In genomic region chr5:150296496-150296895, GRCh38 we compare ENCODE assay signal across 28 cellular contexts. TPM values are rescaled to one million over a fixed set of nuclear protein-coding genes. Genes with fewer than 3 reads are reported as not detected.
"Had no signal": no experiment of that assay in that cellular context is flagged by ENCODE, and none has a peak within 500 bp of the region (broad histone marks: within the 10 kb centered on the region; RNA-seq: fewer than 3 reads in every experiment).

No MANE protein-coding gene starts in this region.

- H3K4me1 ChIP-seq: testis had no signal

- H3K36me3 ChIP-seq: heart left ventricle, left ventricle myocardium inferior, transverse colon, WERI-Rb-1 had no signal

- ATAC-seq: activated CD4-positive, CD25-positive, alpha-beta regulatory T cell treated with anti-CD3 and anti-CD28 coated beads, Interleukin-2, amount 50 U/mL, for 24 hours; activated naive CD8-positive, alpha-beta T cell treated with anti-CD3 and anti-CD28 coated beads, Interleukin-2, amount 50 U/mL, for 24 hours; effector memory CD8-positive, alpha-beta T cell; heart left ventricle; mucosa of descending colon; natural killer cell treated with Interleukin-12 subunit alpha and Interleukin-12 subunit beta and Interleukin-15 and Interleukin-18, amount 100 ng/mL, for 72 hours; SK-N-SH treated with all-trans-retinoic acid at 6 μM for 48 hours; T-helper 17 cell had no signal

- H3K9me3 ChIP-seq: heart left ventricle, left ventricle myocardium inferior, mucosa of descending colon, testis, transverse colon had no signal

- DNase-seq: activated CD4-positive, alpha-beta memory T cell treated with anti-CD3 and anti-CD28 coated beads for 36 hours; activated CD4-positive, alpha-beta T cell treated with anti-CD3 and anti-CD28 coated beads for 48 hours; activated CD8-positive, alpha-beta memory T cell treated with anti-CD3 and anti-CD28 coated beads, Interleukin-2, amount 50 U/mL, for 4 hours; activated gamma-delta T cell; activated naive CD4-positive, alpha-beta T cell treated with anti-CD3 and anti-CD28 coated beads, Interleukin-2, amount 50 U/mL, for 16 hours; activated naive CD8-positive, alpha-beta T cell treated with anti-CD3 and anti-CD28 coated beads, Interleukin-2, amount 50 U/mL, for 24 hours; activated T-cell treated with anti-CD3 and anti-CD28 coated beads, Interleukin-2, amount 50 U/mL, for 1 hour; effector memory CD8-positive, alpha-beta T cell; heart left ventricle; left ventricle myocardium inferior; mucosa of descending colon; stimulated activated CD4-positive, alpha-beta T cell treated with anti-CD3 and anti-CD28 coated beads, Interleukin-15, amount 100 ng/mL, for 24 hours; stimulated activated CD4-positive, alpha-beta T cell treated with anti-CD3 and anti-CD28 coated beads, Interleukin-2, amount 100 ng/mL, for 24 hours; stimulated activated naive CD4-positive, alpha-beta T cell; T-helper 17 cell; T1000; testis; transverse colon; WERI-Rb-1 had no signal

- H3K4me3 ChIP-seq: coronary artery, heart left ventricle, left ventricle myocardium inferior, lung, mucosa of descending colon, testis, transverse colon had no signal

- H3K27ac ChIP-seq: coronary artery, heart left ventricle, left ventricle myocardium inferior, testis, transverse colon, WERI-Rb-1 had no signal

- H3K27me3 ChIP-seq: testis had no signal

RNA-seq across cellular contexts. Expression of gene ARSI, which starts 6.2 kb away (rescaled TPM):
- total RNA-seq: activated CD4-positive, alpha-beta memory T cell treated with anti-CD3 and anti-CD28 coated beads for 36 hours; activated CD8-positive, alpha-beta memory T cell treated with anti-CD3 and anti-CD28 coated beads for 36 hours; natural killer cell treated with Interleukin-12 subunit alpha and Interleukin-12 subunit beta and Interleukin-15 and Interleukin-18, amount 100 ng/mL, for 72 hours; progenitor cell of endocrine pancreas; T-helper 17 cell had no signal

RNA-seq across cellular contexts. Expression of gene CAMK2A, which starts 6.9 kb away (rescaled TPM):
- total RNA-seq: activated CD4-positive, alpha-beta memory T cell treated with anti-CD3 and anti-CD28 coated beads for 36 hours; activated CD8-positive, alpha-beta memory T cell treated with anti-CD3 and anti-CD28 coated beads for 36 hours; mesenteric fat pad; natural killer cell treated with Interleukin-12 subunit alpha and Interleukin-12 subunit beta and Interleukin-15 and Interleukin-18, amount 100 ng/mL, for 72 hours; osteocyte; progenitor cell of endocrine pancreas; T-helper 17 cell had no signal
